In genomic region chr2:157304811-157305712, GRCh38 we compare ENCODE assay signal across 12 cellular contexts. TPM values are rescaled to one million over a fixed set of nuclear protein-coding genes. Genes with fewer than 3 reads are reported as not detected.
DNase-seq lines count a peak whose midpoint lies in the region; ATAC-seq and TF ChIP-seq lines count a peak whose summit lies in the region.
"Had no signal": no experiment of that assay in that cellular context is flagged by ENCODE, and none has a peak within 500 bp of the region (broad histone marks: within the 10 kb centered on the region; RNA-seq: fewer than 3 reads in every experiment).

No MANE protein-coding gene starts in this region.

- peaks cover 27% of the 10 kb centered on the region; the same call in 1 of the 2 replicates for H3K36me3 Mint-ChIP-seq in HFFc6 (ENCODE audit: low read depth)
- H3K36me3 Mint-ChIP-seq in activated T-helper 1 cell treated with anti-CD3 and anti-CD28 coated beads, Interleukin-12 subunit alpha, Interleukin-12 subunit beta, Interleukin-2, Interleukin-4 antibody, amounts not matched to agents 30 ng/mL and 10 ng/mL and 1 ng/mL, durations not matched to agents 14 hours and 24 hours and 36 hours (ENCODE audit: low read depth) = no peaks in the 10 kb centered on the region
- H3K36me3 Mint-ChIP-seq: CD4-positive, alpha-beta memory T cell had no signal

- peak overlapping the region; percentile 88 for H3K27ac Mint-ChIP-seq in HFFc6
- no peak overlapping the region for H3K27ac Mint-ChIP-seq in activated T-helper 1 cell treated with anti-CD3 and anti-CD28 coated beads, Interleukin-12 subunit alpha, Interleukin-12 subunit beta, Interleukin-2, Interleukin-4 antibody, amounts not matched to agents 30 ng/mL and 10 ng/mL and 1 ng/mL, durations not matched to agents 14 hours and 24 hours and 36 hours
- H3K27ac Mint-ChIP-seq: CD4-positive, alpha-beta memory T cell had no signal

- no peaks in the 10 kb centered on the region for H3K27me3 ChIP-seq in layer of hippocampus (ENCODE audit: control insufficient read depth, insufficient read depth, low read length)
- H3K27me3 ChIP-seq: ascending aorta had no signal

- H3K27me3 Mint-ChIP-seq in HFFc6 (ENCODE audit: insufficient read depth) = no peaks in the 10 kb centered on the region
- peaks cover 7% of the 10 kb centered on the region for H3K27me3 Mint-ChIP-seq in activated T-helper 1 cell treated with anti-CD3 and anti-CD28 coated beads, Interleukin-12 subunit alpha, Interleukin-12 subunit beta, Interleukin-2, Interleukin-4 antibody, amounts not matched to agents 30 ng/mL and 10 ng/mL and 1 ng/mL, durations not matched to agents 14 hours and 24 hours and 36 hours (ENCODE audit: insufficient read depth)

- no peaks in the 10 kb centered on the region for H3K9me3 Mint-ChIP-seq in HFFc6
- no peaks in the 10 kb centered on the region for H3K9me3 Mint-ChIP-seq in activated T-helper 1 cell treated with anti-CD3 and anti-CD28 coated beads, Interleukin-12 subunit alpha, Interleukin-12 subunit beta, Interleukin-2, Interleukin-4 antibody, amounts not matched to agents 30 ng/mL and 10 ng/mL and 1 ng/mL, durations not matched to agents 14 hours and 24 hours and 36 hours
- H3K9me3 Mint-ChIP-seq: CD4-positive, alpha-beta memory T cell had no signal

- peak overlapping the region; percentile 52 for H3K27ac ChIP-seq in layer of hippocampus (ENCODE audit: low read depth, low read length)
- H3K27ac ChIP-seq: ascending aorta, epithelial cell of prostate had no signal

- intact Hi-C loops in activated T-helper 1 cell treated with anti-CD3 and anti-CD28 coated beads, Interleukin-12 subunit alpha, Interleukin-12 subunit beta, Interleukin-2, Interleukin-4 antibody, amounts not matched to agents 30 ng/mL and 10 ng/mL and 1 ng/mL, durations not matched to agents 14 hours and 24 hours and 36 hours (cut with micrococcal nuclease) = loop anchor here (2.0 to 5.0 kb wide), 2 partner anchors 14 to 1442 kb away; no protein-coding TSS in a partner anchor

- peak overlapping the region; percentile 16; the same call in 1 of the 2 replicates for H3K4me3 Mint-ChIP-seq in HFFc6
- no peak overlapping the region for H3K4me3 Mint-ChIP-seq in activated T-helper 1 cell treated with anti-CD3 and anti-CD28 coated beads, Interleukin-12 subunit alpha, Interleukin-12 subunit beta, Interleukin-2, Interleukin-4 antibody, amounts not matched to agents 30 ng/mL and 10 ng/mL and 1 ng/mL, durations not matched to agents 14 hours and 24 hours and 36 hours
- H3K4me3 Mint-ChIP-seq: CD4-positive, alpha-beta memory T cell had no signal

- TF ChIP-seq CTCF in HFFc6 (IDR thresholded peaks at IDR 0.05) = no peak

- ATAC-seq in HG03521 (IDR thresholded peaks at IDR 0.05; ENCODE audit: unreplicated experiment) = no peak
- ATAC-seq: Right ventricle myocardium inferior had no signal

- DNase-seq in AG20443 (ENCODE audit: low spot score) (peak; percentile 33), HFFc6 (peak; percentile 42), astrocyte of the hippocampus (ENCODE audit: low read depth, low spot score) (peak; percentile 42), NOMO-1 treated with DMSO at 0.1 percent for 48 hours (lab: John Stamatoyannopoulos, UW; ENCODE audit: unreplicated experiment) (no peak), SHP77 (lab: John Stamatoyannopoulos, UW) (no peak)
- no peak for DNase-seq in activated T-helper 1 cell treated with anti-CD3 and anti-CD28 coated beads, Interleukin-12 subunit alpha, Interleukin-12 subunit beta, Interleukin-2, Interleukin-4 antibody, amounts not matched to agents 30 ng/mL and 10 ng/mL and 1 ng/mL, durations not matched to agents 14 hours and 24 hours and 36 hours (ENCODE audit: low spot score)
- DNase-seq: CD4-positive, alpha-beta memory T cell had no signal

- peaks cover 48% of the 10 kb centered on the region for H3K4me1 Mint-ChIP-seq in HFFc6 (ENCODE audit: low read depth)
- peaks cover 23% of the 10 kb centered on the region for H3K4me1 Mint-ChIP-seq in activated T-helper 1 cell treated with anti-CD3 and anti-CD28 coated beads, Interleukin-12 subunit alpha, Interleukin-12 subunit beta, Interleukin-2, Interleukin-4 antibody, amounts not matched to agents 30 ng/mL and 10 ng/mL and 1 ng/mL, durations not matched to agents 14 hours and 24 hours and 36 hours (ENCODE audit: low read depth)

RNA-seq across cellular contexts. Expression of gene ERMN, which starts 20.6 kb away (rescaled TPM):
- not detected for total RNA-seq in HFFc6 (2021; fragmentation: NEBNext Ultra II Directional; extraction: Animal tissue kit (Norgen Biotek cat#: 25700))
- total RNA-seq in activated T-helper 1 cell treated with anti-CD3 and anti-CD28 coated beads, Interleukin-12 subunit alpha, Interleukin-12 subunit beta, Interleukin-2, Interleukin-4 antibody, amounts not matched to agents 30 ng/mL and 10 ng/mL and 1 ng/mL, durations not matched to agents 14 hours and 24 hours and 36 hours = 2.1 and 2.4 TPM in 2 replicates
- total RNA-seq: ascending aorta, Right ventricle myocardium inferior had no signal

RNA-seq across cellular contexts. Expression of gene GALNT5, which starts 47.6 kb away (rescaled TPM):
- total RNA-seq in HFFc6 (2021; fragmentation: NEBNext Ultra II Directional; extraction: Animal tissue kit (Norgen Biotek cat#: 25700)) = 10 to 100 TPM; 27.6 to 70.0 (median 63.0) TPM
- not detected in 2 replicates for total RNA-seq in activated T-helper 1 cell treated with anti-CD3 and anti-CD28 coated beads, Interleukin-12 subunit alpha, Interleukin-12 subunit beta, Interleukin-2, Interleukin-4 antibody, amounts not matched to agents 30 ng/mL and 10 ng/mL and 1 ng/mL, durations not matched to agents 14 hours and 24 hours and 36 hours
- total RNA-seq: CD4-positive, alpha-beta memory T cell had no signal

Comparison
In these comparisons a context has a peak if more than half of its experiments do, and no peak if none do; other contexts are left out.
1. DNase-seq: peak in AG20443 (single experiment), HFFc6 (single experiment) and astrocyte of the hippocampus (single experiment); none in activated T-helper 1 cell treated with anti-CD3 and anti-CD28 coated beads, Interleukin-12 subunit alpha, Interleukin-12 subunit beta, Interleukin-2, Interleukin-4 antibody, amounts not matched to agents 30 ng/mL and 10 ng/mL and 1 ng/mL, durations not matched to agents 14 hours and 24 hours and 36 hours (single experiment), NOMO-1 treated with DMSO at 0.1 percent for 48 hours (single experiment) and SHP77 (0 of 2).
2. RNA of gene GALNT5, which starts 47.6 kb away (total RNA-seq): 27.6 to 70.0 TPM in HFFc6; not detected in activated T-helper 1 cell treated with anti-CD3 and anti-CD28 coated beads, Interleukin-12 subunit alpha, Interleukin-12 subunit beta, Interleukin-2, Interleukin-4 antibody, amounts not matched to agents 30 ng/mL and 10 ng/mL and 1 ng/mL, durations not matched to agents 14 hours and 24 hours and 36 hours; every median in the first group is over 10 times any median in the second.